23 cellular contexts compared by ENCODE assay signal in genomic region chr7:17005277-17005676, GRCh38.
"Had no signal": no experiment of that assay in that cellular context is flagged by ENCODE, and none has a peak within 500 bp of the region (broad histone marks: within the 10 kb centered on the region; RNA-seq: fewer than 3 reads in every experiment).

No MANE protein-coding gene starts in this region.

- H3K36me3 ChIP-seq: breast epithelium, left ventricle myocardium inferior, ovary, tibial nerve, uterus, WERI-Rb-1 had no signal

- H3K27me3 ChIP-seq: breast epithelium, dorsolateral prefrontal cortex, ovary, tibial nerve, uterus had no signal

- H3K4me3 Mint-ChIP-seq: activated naive CD4-positive, alpha-beta T cell treated with anti-CD3 and anti-CD28 coated beads, Interleukin-2, amount 50 U/mL, for 24 hours; naive thymus-derived CD4-positive, alpha-beta T cell had no signal

- H3K4me3 ChIP-seq: breast epithelium, dorsolateral prefrontal cortex, left ventricle myocardium inferior, ovary, psoas muscle, skin epidermis, tibial nerve, uterus had no signal

- FAIRE-seq: frontal cortex, keratinocyte had no signal

- H3K27ac ChIP-seq: breast epithelium, dorsolateral prefrontal cortex, epithelial cell of prostate, left ventricle myocardium inferior, ovary, psoas muscle, uterus, WERI-Rb-1 had no signal

- H3K4me1 ChIP-seq: psoas muscle, uterus had no signal

- H3K9me3 ChIP-seq: breast epithelium, left ventricle myocardium inferior, ovary, psoas muscle, tibial nerve, uterus had no signal

- H3K36me3 Mint-ChIP-seq: activated naive CD4-positive, alpha-beta T cell treated with anti-CD3 and anti-CD28 coated beads, Interleukin-2, amount 50 U/mL, for 24 hours had no signal

- DNase-seq: activated CD4-positive, alpha-beta T cell treated with anti-CD3 and anti-CD28 coated beads for 1 hour; activated CD8-positive, alpha-beta memory T cell treated with anti-CD3 and anti-CD28 coated beads for 24 hours; activated CD8-positive, alpha-beta memory T cell treated with anti-CD3 and anti-CD28 coated beads, Interleukin-2, amount 50 U/mL, for 48 hours; activated gamma-delta T cell; activated T-cell treated with anti-CD3 and anti-CD28 coated beads, Interleukin-2, amount 50 U/mL, for 48 hours; dorsolateral prefrontal cortex; left ventricle myocardium inferior; mesenchymal stem cell; naive thymus-derived CD4-positive, alpha-beta T cell; ovary; psoas muscle; right cardiac atrium; stimulated activated naive CD8-positive, alpha-beta T cell treated with anti-CD3 and anti-CD28 coated beads, Interleukin-15, Interleukin-2, amounts not matched to agents 100 U/mL and 50 U/mL, for 24 hours; T-helper 2 cell; uterus; WERI-Rb-1 had no signal

- H3K9me3 Mint-ChIP-seq: activated naive CD4-positive, alpha-beta T cell treated with anti-CD3 and anti-CD28 coated beads, Interleukin-2, amount 50 U/mL, for 24 hours had no signal

- H3K27ac Mint-ChIP-seq: activated naive CD4-positive, alpha-beta T cell treated with anti-CD3 and anti-CD28 coated beads, Interleukin-2, amount 50 U/mL, for 24 hours; naive thymus-derived CD4-positive, alpha-beta T cell had no signal

- H3K27me3 Mint-ChIP-seq: activated naive CD4-positive, alpha-beta T cell treated with anti-CD3 and anti-CD28 coated beads, Interleukin-2, amount 50 U/mL, for 24 hours had no signal

- ATAC-seq: naive thymus-derived CD4-positive, alpha-beta T cell; psoas muscle; right cardiac atrium; stimulated activated naive CD8-positive, alpha-beta T cell treated with anti-CD3 and anti-CD28 coated beads, Interleukin-15, Interleukin-2, amounts not matched to agents 100 U/mL and 50 U/mL, for 24 hours had no signal
